2 cellular contexts compared by ENCODE assay signal in genomic region chr22:42108848-42109247, GRCh38.
TF ChIP-seq lines count a peak whose summit lies in the region.

No MANE protein-coding gene starts in this region.

TF ChIP-seq in GM23338, 12 proteins besides CTCF, POLR2A, EP300 and RAD21:
- TF ChIP-seq ZNF462 (CRISPR knock-in tag; IDR thresholded peaks at IDR 0.05) (no peak), STAT1 (IDR thresholded peaks at IDR 0.05; ENCODE audit: unreplicated experiment) (no peak), JUNB (IDR thresholded peaks at IDR 0.05; ENCODE audit: unreplicated experiment) (no peak), ZNF114 (CRISPR knock-in tag; IDR thresholded peaks at IDR 0.05) (no peak), EZH2 (IDR thresholded peaks at IDR 0.05; ENCODE audit: low read depth, unreplicated experiment) (no peak), ETS1 (IDR thresholded peaks at IDR 0.05) (no peak), EZH2phosphoT487 (IDR thresholded peaks at IDR 0.05; ENCODE audit: unreplicated experiment) (no peak), CREB1 (CRISPR knock-in tag; IDR thresholded peaks at IDR 0.05; ENCODE audit: low read depth) (no peak), REST (IDR thresholded peaks at IDR 0.05; ENCODE audit: unreplicated experiment) (no peak), ZNF331 (CRISPR knock-in tag; IDR thresholded peaks at IDR 0.05; ENCODE audit: low read depth) (no peak), NANOG (IDR thresholded peaks at IDR 0.05; ENCODE audit: borderline replicate concordance) (no peak)

TF ChIP-seq in WTC11, 78 proteins besides CTCF, POLR2A, EP300 and RAD21:
- no peak for TF ChIP-seq AFF4 (CRISPR knock-in tag; IDR thresholded peaks at IDR 0.05; ENCODE audit: borderline replicate concordance)
- no peak for TF ChIP-seq ZNF281 (CRISPR knock-in tag; IDR thresholded peaks at IDR 0.05)
- no peak for TF ChIP-seq PRDM15 (CRISPR knock-in tag; IDR thresholded peaks at IDR 0.05)
- TF ChIP-seq OVOL2 (CRISPR knock-in tag; IDR thresholded peaks at IDR 0.05; ENCODE audit: borderline replicate concordance): no peak
- TF ChIP-seq GABPB1 (CRISPR knock-in tag; IDR thresholded peaks at IDR 0.05): no peak
- TF ChIP-seq NR3C1 (CRISPR knock-in tag; conservative IDR thresholded peaks at IDR 0.05; ENCODE audit: low read depth): no peak
- no peak for TF ChIP-seq NFE2L1 (CRISPR knock-in tag; IDR thresholded peaks at IDR 0.05)
- no peak for TF ChIP-seq ZMAT4 (CRISPR knock-in tag; IDR thresholded peaks at IDR 0.05)
